Comparison of ENCODE assay signal across 9 cellular contexts in the genomic region with DNA sequence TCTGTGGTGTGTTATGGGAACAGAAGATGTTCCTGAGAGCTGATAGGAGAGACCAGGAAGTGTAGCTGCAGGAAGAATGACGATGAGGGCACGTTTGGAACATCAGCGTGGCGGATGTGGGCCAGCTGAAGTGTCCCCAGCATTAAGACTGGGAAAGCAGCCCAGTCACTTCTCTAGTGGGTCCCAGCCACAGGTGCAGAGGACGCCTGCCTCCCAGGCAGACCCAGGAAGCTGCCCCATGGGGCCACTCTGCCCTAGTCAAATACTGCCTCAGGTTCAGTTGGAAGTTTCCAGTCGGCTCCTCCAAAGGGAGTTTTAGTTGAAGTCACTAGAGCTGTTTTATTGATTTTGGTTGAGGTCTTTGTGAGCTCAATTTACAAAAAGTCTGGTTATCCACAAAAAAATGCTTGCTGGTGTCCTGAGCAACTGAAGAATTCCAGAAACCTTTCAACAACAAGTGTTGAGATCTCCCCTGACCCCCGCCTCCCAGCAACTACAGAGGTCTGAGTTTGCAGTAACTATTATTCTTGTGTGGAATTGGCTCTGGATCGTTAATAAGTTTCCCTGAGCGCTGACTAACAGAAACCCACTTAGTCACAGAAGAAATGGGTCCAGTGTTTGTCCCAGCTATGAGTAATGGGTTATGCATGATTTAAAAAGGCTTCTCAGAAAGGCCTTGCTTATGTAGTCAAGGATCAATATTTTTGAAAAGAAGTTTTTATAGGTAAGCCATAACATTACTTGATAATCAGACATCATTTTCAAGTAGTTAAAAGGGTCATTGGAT.
DNase-seq lines count a peak whose midpoint lies in the region; ATAC-seq, FAIRE-seq and TF ChIP-seq lines count a peak whose summit lies in the region.
"Had no signal": no experiment of that assay in that cellular context is flagged by ENCODE, and none has a peak within 500 bp of the region (broad histone marks: within the 10 kb centered on the region; RNA-seq: fewer than 3 reads in every experiment).

No MANE protein-coding gene starts in this region.

- ATAC-seq in right lobe of liver, result peak; percentile 5 to 37 (median 14)
- ATAC-seq in HG03460 (IDR thresholded peaks at IDR 0.05; ENCODE audit: unreplicated experiment), result no peak

- peaks cover 89% of the 10 kb centered on the region for H3K4me1 Mint-ChIP-seq in chondrocyte (ENCODE audit: low read depth)

- peaks cover 37% of the 10 kb centered on the region for H3K36me3 Mint-ChIP-seq in chondrocyte (ENCODE audit: low read depth)

- H3K36me3 ChIP-seq in right lobe of liver, result peaks cover 0 to 44% (median 9%) of the 10 kb centered on the region in 4 donors

- DNase-seq in NCI-H1092 (lab: John Stamatoyannopoulos, UW) (peak; percentile 42), chondrocyte (ENCODE audit: low spot score) (no peak), right lobe of liver (no peak), urothelium cell line (ENCODE audit: low spot score) (peak; percentile 12), SW480 (ENCODE audit: low spot score) (no peak), cerebellar nuclear complex (lab: John Stamatoyannopoulos, UW) (no peak)
- DNase-seq: activated CD4-positive, alpha-beta T cell treated with anti-CD3 and anti-CD28 coated beads, Interleukin-2, amount 50 U/mL, for 1 hour had no signal

- H3K4me3 ChIP-seq in right lobe of liver, result no peak overlapping the region

- TF ChIP-seq POLR2A in right lobe of liver (IDR thresholded peaks at IDR 0.05), result no peak

- H3K9me3 ChIP-seq in right lobe of liver, result no peaks in the 10 kb centered on the region

- intact Hi-C loops in right lobe of liver (cut with DNase I), result no loop called here

- no peak for TF ChIP-seq CTCF in chondrocyte (IDR thresholded peaks at IDR 0.05)
- TF ChIP-seq CTCF in right lobe of liver (IDR thresholded peaks at IDR 0.05), result no peak

- no peak overlapping the region for H3K4me3 Mint-ChIP-seq in chondrocyte (ENCODE audit: unreplicated experiment)

- peak overlapping the region; percentile 77 to 87 (median 77) for H3K27ac ChIP-seq in right lobe of liver
- H3K27ac ChIP-seq: KMS-11 had no signal

- H3K9me3 Mint-ChIP-seq in chondrocyte (ENCODE audit: low read depth), result no peaks in the 10 kb centered on the region

- 33% methylated on average over 7 of the region's 9 CpGs for WGBS in right lobe of liver (ENCODE audit: insufficient coverage, low coverage, low lambda C conversion rate, missing lambda C conversion rate)

- H3K27me3 ChIP-seq in right lobe of liver, result no peaks in the 10 kb centered on the region

- peaks cover 0 to 68% (median 34%) of the 10 kb centered on the region in 4 donors for H3K4me1 ChIP-seq in right lobe of liver

- FAIRE-seq in urothelium cell line (lab: Jason Lieb, UNC), result no peak

- H3K27me3 Mint-ChIP-seq in chondrocyte (ENCODE audit: low read depth), result no peaks in the 10 kb centered on the region

- peak overlapping the region; percentile 98 for H3K27ac Mint-ChIP-seq in chondrocyte (ENCODE audit: unreplicated experiment)

Comparison
In these comparisons a context has a peak if more than half of its experiments do, and no peak if none do; other contexts are left out.
1. DNase-seq: peak in NCI-H1092 (single experiment) and urothelium cell line (single experiment); none in chondrocyte (single experiment), right lobe of liver (0 of 3), SW480 (single experiment) and cerebellar nuclear complex (0 of 2).